Comparison of ENCODE assay signal across 8 cellular contexts in genomic region chr18:32549248-32549842, GRCh38.
A peak's percentile ranks its signal among the peaks of the same experiment; 100 is the strongest.
DNase-seq lines count a peak whose midpoint lies in the region; ATAC-seq and TF ChIP-seq lines count a peak whose summit lies in the region.

No MANE protein-coding gene starts in this region.

- TF ChIP-seq RAD21 in Ishikawa (IDR thresholded peaks at IDR 0.05; ENCODE audit: low read depth) = peak; percentile 88

- no peak for TF ChIP-seq EP300 in Ishikawa (IDR thresholded peaks at IDR 0.05; ENCODE audit: borderline replicate concordance)

- peaks cover 12% of the 10 kb centered on the region for H3K4me1 Mint-ChIP-seq in glutamatergic neuron (ENCODE audit: low read depth, unreplicated experiment)

- H3K27me3 ChIP-seq in OCI-LY1 (ENCODE audit: insufficient read depth, low read length) = no peaks in the 10 kb centered on the region

- no peaks in the 10 kb centered on the region for H3K79me2 ChIP-seq in OCI-LY1 (ENCODE audit: insufficient read depth, low read length)

- H3K4me3 Mint-ChIP-seq in glutamatergic neuron (ENCODE audit: unreplicated experiment) = no peak overlapping the region

- no peak overlapping the region for H3K4me3 ChIP-seq in OCI-LY1 (ENCODE audit: low read depth, low read length, poor library complexity, severe bottlenecking)
- no peak overlapping the region for H3K4me3 ChIP-seq in retinal pigment epithelial cell (ENCODE audit: low read length)

- H3F3A ChIP-seq in OCI-LY1 (ENCODE audit: insufficient read depth, low read length) = no peaks in the 10 kb centered on the region

- H3K27me3 Mint-ChIP-seq in glutamatergic neuron (ENCODE audit: unreplicated experiment) = peaks cover 6% of the 10 kb centered on the region

- H3K9me3 ChIP-seq in OCI-LY1 (ENCODE audit: low read length) = no peaks in the 10 kb centered on the region

- H3K9ac ChIP-seq in OCI-LY1 (ENCODE audit: low read length) = no peak overlapping the region

- peaks cover 4% of the 10 kb centered on the region for H3K36me3 Mint-ChIP-seq in glutamatergic neuron (ENCODE audit: unreplicated experiment)

- H3K36me3 ChIP-seq in OCI-LY1 (ENCODE audit: insufficient read depth, low read length) = no peaks in the 10 kb centered on the region

- peak; percentile 10 for DNase-seq in GF-D8 (lab: John Stamatoyannopoulos, UW)
- DNase-seq in activated T-helper 9 cell treated with anti-CD3 and anti-CD28 coated beads, Interleukin-2, amount 50 U/mL, for 16 hours (ENCODE audit: low read depth) = peak; percentile 11
- DNase-seq in glutamatergic neuron = peak; percentile 71
- peak; percentile 52 for DNase-seq in retinal pigment epithelial cell (ENCODE audit: low read depth)
- DNase-seq in epidermal melanocyte (ENCODE audit: insufficient read length, low spot score) = no peak

- TF ChIP-seq CTCF in OCI-LY1 (IDR thresholded peaks at IDR 0.05; ENCODE audit: low read length) (peak; percentile 73), glutamatergic neuron (IDR thresholded peaks at IDR 0.05; ENCODE audit: partially characterized antibody, unreplicated experiment) (peak; percentile 72), retinal pigment epithelial cell (conservative IDR thresholded peaks at IDR 0.05; ENCODE audit: low read depth, low read length) (peak; percentile 78)

- peak; percentile 83 for ATAC-seq in GM21717 (IDR thresholded peaks at IDR 0.05; ENCODE audit: unreplicated experiment)

- no peak overlapping the region for H2AFZ ChIP-seq in OCI-LY1 (ENCODE audit: low read length)

- H4K20me1 ChIP-seq in OCI-LY1 (ENCODE audit: insufficient read depth, low read length) = no peaks in the 10 kb centered on the region

- no peaks in the 10 kb centered on the region for H3K4me1 ChIP-seq in OCI-LY1 (ENCODE audit: insufficient read depth, low read length, severe bottlenecking)

- no peaks in the 10 kb centered on the region for H3K9me2 ChIP-seq in OCI-LY1 (ENCODE audit: low read depth, low read length)

- no peak overlapping the region for H3K27ac Mint-ChIP-seq in glutamatergic neuron (ENCODE audit: unreplicated experiment)

- no peak overlapping the region for H3K4me2 ChIP-seq in OCI-LY1 (ENCODE audit: low read length)

- H3K27ac ChIP-seq in OCI-LY1 (ENCODE audit: low read depth, low read length, poor library complexity, severe bottlenecking) = no peak overlapping the region

- peaks cover 1% of the 10 kb centered on the region for H3K9me3 Mint-ChIP-seq in glutamatergic neuron (ENCODE audit: unreplicated experiment)

TF ChIP-seq in Ishikawa, 13 proteins besides CTCF, POLR2A, EP300 and RAD21:
- TF ChIP-seq EGR1 (IDR thresholded peaks at IDR 0.05) = no peak
- TF ChIP-seq CREB1 (IDR thresholded peaks at IDR 0.05; ENCODE audit: low read depth) = no peak
- no peak for TF ChIP-seq REST (IDR thresholded peaks at IDR 0.05; ENCODE audit: low read depth)
- TF ChIP-seq YY1 (IDR thresholded peaks at IDR 0.05; ENCODE audit: low read depth) = no peak
- no peak for TF ChIP-seq USF1 (IDR thresholded peaks at IDR 0.05)
- TF ChIP-seq CEBPB (IDR thresholded peaks at IDR 0.05) = no peak
- TF ChIP-seq TEAD4 (IDR thresholded peaks at IDR 0.05) = no peak
- no peak for TF ChIP-seq TAF1 (IDR thresholded peaks at IDR 0.05; ENCODE audit: low read depth)
- TF ChIP-seq FOXM1 (IDR thresholded peaks at IDR 0.05; ENCODE audit: borderline replicate concordance, low read depth) = no peak
- no peak for TF ChIP-seq NFIC (IDR thresholded peaks at IDR 0.05)
- no peak for TF ChIP-seq ZBTB7A (IDR thresholded peaks at IDR 0.05; ENCODE audit: low read depth)
- TF ChIP-seq TCF12 (IDR thresholded peaks at IDR 0.05; ENCODE audit: low read depth) = no peak
- TF ChIP-seq MAX (IDR thresholded peaks at IDR 0.05) = no peak
